Comparison of ENCODE assay signal across 1 cellular context in genomic region chr1:54715493-54716298, GRCh38.
TF ChIP-seq lines count a peak whose summit lies in the region.

Gene TTC4 (plus strand): TSS chr1:54715861. CDS start chr1:54715909, 48 bp downstream.

TF ChIP-seq in WTC11, 78 proteins besides CTCF, POLR2A, EP300 and RAD21 (continued from another document):
- peak; percentile 42; the same call in 1 of the 2 replicates for TF ChIP-seq NFYB (CRISPR knock-in tag; conservative IDR thresholded peaks at IDR 0.05; ENCODE audit: low read depth)
- TF ChIP-seq ZNF232 (CRISPR knock-in tag; IDR thresholded peaks at IDR 0.05) = 0 out of 2 replicates have a peak, but pooled peaks have one; percentile 74
- no peak for TF ChIP-seq ZSCAN18 (CRISPR knock-in tag; IDR thresholded peaks at IDR 0.05)
- TF ChIP-seq MAX (CRISPR knock-in tag; IDR thresholded peaks at IDR 0.05) = peak; percentile 86; the same call in 1 of the 2 replicates
- TF ChIP-seq IRF2 (CRISPR knock-in tag; IDR thresholded peaks at IDR 0.05; ENCODE audit: borderline replicate concordance, low read depth) = no peak
- no peak for TF ChIP-seq SOX15 (CRISPR knock-in tag; IDR thresholded peaks at IDR 0.05)
- peak; percentile 86; the same call in 1 of the 2 replicates for TF ChIP-seq KAT7 (CRISPR knock-in tag; IDR thresholded peaks at IDR 0.05; ENCODE audit: borderline replicate concordance)
- TF ChIP-seq FOXP4 (CRISPR knock-in tag; IDR thresholded peaks at IDR 0.05) = peak; percentile 87; the same call in 1 of the 2 replicates
- 0 out of 2 replicates have a peak, but pooled peaks have one; percentile 41 for TF ChIP-seq SMAD3 (CRISPR knock-in tag; IDR thresholded peaks at IDR 0.05; ENCODE audit: borderline replicate concordance)
- TF ChIP-seq JUN (CRISPR knock-in tag; IDR thresholded peaks at IDR 0.05) = 0 out of 2 replicates have a peak, but pooled peaks have one; percentile 59
- TF ChIP-seq ZNF671 (CRISPR knock-in tag; IDR thresholded peaks at IDR 0.05) = no peak
- TF ChIP-seq E2F5 (CRISPR knock-in tag; IDR thresholded peaks at IDR 0.05) = peak; percentile 65
